ENCODE assay signal across 18 cellular contexts in the genomic region with DNA sequence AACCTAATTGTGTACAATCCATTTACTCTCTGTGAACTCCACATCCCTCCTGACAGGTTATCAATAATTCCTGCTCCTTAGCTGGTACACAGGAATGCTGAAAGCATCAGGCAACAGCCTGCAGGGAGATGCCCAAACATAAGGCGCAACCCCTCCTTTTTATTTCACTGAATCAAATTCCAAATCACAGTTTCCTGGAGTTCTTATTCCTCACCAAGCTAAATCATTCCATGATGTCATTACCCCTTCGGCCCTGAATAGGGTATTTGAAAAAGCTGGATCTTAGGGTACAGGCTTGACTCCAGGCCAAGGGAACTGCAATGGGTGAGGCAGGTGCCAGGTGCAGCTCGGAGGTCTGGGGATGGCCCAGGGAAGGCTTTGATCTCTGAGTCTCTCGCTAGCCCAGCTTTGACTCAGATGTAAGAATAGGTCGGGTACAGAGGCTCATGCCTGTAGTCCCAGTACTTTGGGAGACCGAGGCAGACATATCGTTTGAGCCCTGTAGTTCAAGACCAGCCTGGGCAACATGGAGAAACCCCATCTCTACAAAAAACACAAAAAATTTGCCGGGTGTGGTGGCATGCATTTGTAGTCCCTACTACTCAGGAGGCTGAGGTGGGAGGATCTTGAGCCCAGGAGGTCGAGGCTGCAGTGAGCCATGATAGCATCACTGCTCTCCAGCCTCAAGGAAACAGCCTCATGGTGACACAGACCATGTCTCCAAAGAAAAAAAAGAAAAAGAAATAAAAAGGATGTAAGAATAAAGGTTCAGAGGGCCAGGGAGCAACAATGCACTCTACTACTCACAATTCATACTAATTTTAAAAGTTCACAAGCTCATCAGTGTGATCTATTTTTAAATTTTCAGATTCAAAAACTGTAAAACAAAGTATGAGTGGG. TPM values are rescaled to one million over a fixed set of nuclear protein-coding genes. Genes with fewer than 3 reads are reported as not detected.
DNase-seq lines count a peak whose midpoint lies in the region; ATAC-seq and TF ChIP-seq lines count a peak whose summit lies in the region.
"Had no signal": no experiment of that assay in that cellular context is flagged by ENCODE, and none has a peak within 500 bp of the region (broad histone marks: within the 10 kb centered on the region; RNA-seq: fewer than 3 reads in every experiment).

No MANE protein-coding gene starts in this region.

- 76 to 83% (median 78%) methylated on average over 9 of the region's 9 CpGs for WGBS in psoas muscle, 3 donors

- intact Hi-C loops in psoas muscle (cut with DNase I), result no loop called here

- no peak for TF ChIP-seq CTCF in fibroblast of lung (conservative IDR thresholded peaks at IDR 0.05 in 1 of 2, IDR thresholded peaks at IDR 0.05 in 1 of 2; ENCODE audit: low read depth in 1 of 2, low read length in 2 of 2)
- no peak for TF ChIP-seq CTCF in psoas muscle (IDR thresholded peaks at IDR 0.05)

- H3K4me2 ChIP-seq in fibroblast of lung (ENCODE audit: extremely low read depth, insufficient read depth, low read length), result peak overlapping the region; percentile 17
- H3K4me2 ChIP-seq: GM23338 had no signal

- H2AFZ ChIP-seq in fibroblast of lung (ENCODE audit: low read length), result no peak overlapping the region
- H2AFZ ChIP-seq: GM23338 had no signal

- no peaks in the 10 kb centered on the region for H4K20me1 ChIP-seq in fibroblast of lung (ENCODE audit: control insufficient read depth, extremely low read depth, insufficient read depth, low read length)

- H3K27me3 Mint-ChIP-seq in T-helper 17 cell, result peaks cover 25% of the 10 kb centered on the region
- H3K27me3 Mint-ChIP-seq in T-helper 2 cell treated with Interferon-gamma antibody and Interleukin-4, amounts not matched to agents 5 μg/mL and 100 μg/mL, for 36 hours (ENCODE audit: low read depth), result peaks cover 6% of the 10 kb centered on the region
- H3K27me3 Mint-ChIP-seq: stimulated activated naive CD8-positive, alpha-beta T cell treated with anti-CD3 and anti-CD28 coated beads, Interleukin-15, amount 100 ng/mL, for 72 hours had no signal

- peak; percentile 55 for DNase-seq in ELR (ENCODE audit: low read depth)
- DNase-seq in T-helper 17 cell, result no peak
- DNase-seq in fibroblast of lung (ENCODE audit: low read depth in 2 of 2), result peak in 1 of 2 donors; percentile 49
- DNase-seq in psoas muscle, result no peak
- no peak for DNase-seq in stimulated activated CD4-positive, alpha-beta T cell treated with anti-CD3 and anti-CD28 coated beads, Interleukin-1b, Interleukin-23, amount 100 ng/mL, for 48 hours
- no peak for DNase-seq in T-helper 2 cell treated with Interferon-gamma antibody and Interleukin-4, amounts not matched to agents 5 μg/mL and 100 μg/mL, for 36 hours (ENCODE audit: low spot score)
- no peak for DNase-seq in KBM-7
- DNase-seq: activated CD4-positive, alpha-beta T cell treated with anti-CD3 and anti-CD28 coated beads for 4 hours; activated naive CD4-positive, alpha-beta T cell; aorta; Kasumi-1; NCI-H1694 treated with DMSO at 0.1 percent for 48 hours; posterior cingulate gyrus; stimulated activated naive CD8-positive, alpha-beta T cell treated with anti-CD3 and anti-CD28 coated beads, Interleukin-15, amount 100 ng/mL, for 72 hours had no signal

- H3K4me1 ChIP-seq in fibroblast of lung (ENCODE audit: control insufficient read depth, extremely low read depth, insufficient read depth, low read length), result peaks cover 44% of the 10 kb centered on the region
- peaks cover 59% of the 10 kb centered on the region for H3K4me1 ChIP-seq in psoas muscle

- peak overlapping the region; percentile 98 for H3K27ac ChIP-seq in fibroblast of lung (ENCODE audit: insufficient read depth, low read length)
- H3K27ac ChIP-seq in psoas muscle, result peak overlapping the region; percentile 88

- peaks cover 4% of the 10 kb centered on the region for H3K36me3 Mint-ChIP-seq in T-helper 17 cell (ENCODE audit: low read depth)
- peaks cover 2% of the 10 kb centered on the region for H3K36me3 Mint-ChIP-seq in T-helper 2 cell treated with Interferon-gamma antibody and Interleukin-4, amounts not matched to agents 5 μg/mL and 100 μg/mL, for 36 hours (ENCODE audit: low read depth)

- peaks cover 3% of the 10 kb centered on the region for H3K4me1 Mint-ChIP-seq in T-helper 17 cell
- H3K4me1 Mint-ChIP-seq in T-helper 2 cell treated with Interferon-gamma antibody and Interleukin-4, amounts not matched to agents 5 μg/mL and 100 μg/mL, for 36 hours (ENCODE audit: low read depth), result no peaks in the 10 kb centered on the region
- H3K4me1 Mint-ChIP-seq: stimulated activated naive CD8-positive, alpha-beta T cell treated with anti-CD3 and anti-CD28 coated beads, Interleukin-15, amount 100 ng/mL, for 72 hours had no signal

- H3K36me3 ChIP-seq in fibroblast of lung (ENCODE audit: control insufficient read depth, insufficient read depth, low read length) (peaks cover 18% of the 10 kb centered on the region), psoas muscle (ENCODE audit: insufficient read depth in 1 of 2, low read depth in 1 of 2) (peaks cover 0 to 4% of the 10 kb centered on the region in 2 donors)

- H3K27me3 ChIP-seq in fibroblast of lung (ENCODE audit: control insufficient read depth, insufficient read depth, low read length) (no peaks in the 10 kb centered on the region), psoas muscle (ENCODE audit: insufficient read depth in 3 of 3, low read length in 2 of 3) (no peaks in the 10 kb centered on the region)

- no peak overlapping the region for H3K4me3 Mint-ChIP-seq in T-helper 17 cell
- H3K4me3 Mint-ChIP-seq in T-helper 2 cell treated with Interferon-gamma antibody and Interleukin-4, amounts not matched to agents 5 μg/mL and 100 μg/mL, for 36 hours, result no peak overlapping the region
- H3K4me3 Mint-ChIP-seq: GM23338; stimulated activated naive CD8-positive, alpha-beta T cell treated with anti-CD3 and anti-CD28 coated beads, Interleukin-15, amount 100 ng/mL, for 72 hours had no signal

- H3K9me3 ChIP-seq in T-helper 17 cell (ENCODE audit: control insufficient read depth, low read length, poor library complexity, severe bottlenecking) (no peaks in the 10 kb centered on the region), fibroblast of lung (ENCODE audit: control insufficient read depth, insufficient read depth, low read depth, low read length) (no peaks in the 10 kb centered on the region), psoas muscle (no peaks in the 10 kb centered on the region)

- no peak for ATAC-seq in T-helper 17 cell
- ATAC-seq in psoas muscle, result no peak
- ATAC-seq in SK-N-SH treated with all-trans-retinoic acid at 6 μM for 48 hours, result no peak
- ATAC-seq: GM12878; GM23338; left lobe of liver; stimulated activated naive CD8-positive, alpha-beta T cell treated with anti-CD3 and anti-CD28 coated beads, Interleukin-15, amount 100 ng/mL, for 72 hours had no signal

- no peaks in the 10 kb centered on the region for H3K9me3 Mint-ChIP-seq in T-helper 2 cell treated with Interferon-gamma antibody and Interleukin-4, amounts not matched to agents 5 μg/mL and 100 μg/mL, for 36 hours
- H3K9me3 Mint-ChIP-seq: GM23338; stimulated activated naive CD8-positive, alpha-beta T cell treated with anti-CD3 and anti-CD28 coated beads, Interleukin-15, amount 100 ng/mL, for 72 hours had no signal

- no peak overlapping the region for H3K4me3 ChIP-seq in fibroblast of lung (replicated peaks in 1 of 4; ENCODE audit: control extremely low read depth in 1 of 4, insufficient read depth in 1 of 4, low read depth in 3 of 4, low read length in 4 of 4)
- no peak overlapping the region for H3K4me3 ChIP-seq in psoas muscle
- H3K4me3 ChIP-seq: GM12878, GM23338 had no signal

- H3K27ac Mint-ChIP-seq in T-helper 17 cell, result peak overlapping the region; percentile 32
- H3K27ac Mint-ChIP-seq in T-helper 2 cell treated with Interferon-gamma antibody and Interleukin-4, amounts not matched to agents 5 μg/mL and 100 μg/mL, for 36 hours, result no peak overlapping the region
- H3K27ac Mint-ChIP-seq: GM23338 had no signal

- in situ Hi-C loops in KBM-7 (cut with MboI; ENCODE audit: low pct_unique_long_range_greater_than_20kb, low sequenced_read_pairs), result no loop called here

- no peak overlapping the region for H3K9ac ChIP-seq in fibroblast of lung (ENCODE audit: insufficient read depth, low read length)

- H3K79me2 ChIP-seq in fibroblast of lung (ENCODE audit: control insufficient read depth, insufficient read depth, low read length), result peaks cover 85% of the 10 kb centered on the region

TF ChIP-seq in SK-N-SH treated with all-trans-retinoic acid at 6 μM for 48 hours, 23 proteins besides CTCF, POLR2A, EP300 and RAD21 (continues in another document):
- no peak for TF ChIP-seq ZFP3 (CRISPR knock-in tag; IDR thresholded peaks at IDR 0.05)
- TF ChIP-seq, protein P1, sequence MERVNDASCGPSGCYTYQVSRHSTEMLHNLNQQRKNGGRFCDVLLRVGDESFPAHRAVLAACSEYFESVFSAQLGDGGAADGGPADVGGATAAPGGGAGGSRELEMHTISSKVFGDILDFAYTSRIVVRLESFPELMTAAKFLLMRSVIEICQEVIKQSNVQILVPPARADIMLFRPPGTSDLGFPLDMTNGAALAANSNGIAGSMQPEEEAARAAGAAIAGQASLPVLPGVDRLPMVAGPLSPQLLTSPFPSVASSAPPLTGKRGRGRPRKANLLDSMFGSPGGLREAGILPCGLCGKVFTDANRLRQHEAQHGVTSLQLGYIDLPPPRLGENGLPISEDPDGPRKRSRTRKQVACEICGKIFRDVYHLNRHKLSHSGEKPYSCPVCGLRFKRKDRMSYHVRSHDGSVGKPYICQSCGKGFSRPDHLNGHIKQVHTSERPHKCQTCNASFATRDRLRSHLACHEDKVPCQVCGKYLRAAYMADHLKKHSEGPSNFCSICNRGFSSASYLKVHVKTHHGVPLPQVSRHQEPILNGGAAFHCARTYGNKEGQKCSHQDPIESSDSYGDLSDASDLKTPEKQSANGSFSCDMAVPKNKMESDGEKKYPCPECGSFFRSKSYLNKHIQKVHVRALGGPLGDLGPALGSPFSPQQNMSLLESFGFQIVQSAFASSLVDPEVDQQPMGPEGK (CRISPR knock-in tag; IDR thresholded peaks at IDR 0.05; ENCODE audit: borderline replicate concordance), result no peak
- TF ChIP-seq PPARA (CRISPR knock-in tag; IDR thresholded peaks at IDR 0.05; ENCODE audit: borderline replicate concordance), result no peak

RNA-seq across cellular contexts. Expression of a gene that starts 6.8 kb away (rescaled TPM):
- total RNA-seq in T-helper 17 cell (1 to 10 TPM in 1 of 2 donors, under 1 TPM in 1; 0.65 to 8.9 TPM), fibroblast of lung (120 and 144 TPM in 2 replicates), psoas muscle (100 to 1,000 TPM in 1 of 4 donors, 10 to 100 TPM in 3; 33.5 to 114 (median 51.7) TPM)
- polyA plus RNA-seq in fibroblast of lung (415 and 421 TPM in 2 replicates), psoas muscle (10 to 100 TPM; 24.7 to 40.9 (median 28.5) TPM)
- polyA plus RNA-seq in fibroblast of lung (2012), result 318 and 323 TPM in 2 replicates
- 483 and 485 TPM in 2 replicates for polyA minus RNA-seq in fibroblast of lung (ENCODE audit: low replicate concordance)

RNA-seq across cellular contexts. Expression of a gene that starts 54.7 kb away (rescaled TPM):
- total RNA-seq in T-helper 17 cell, result 10 to 100 TPM; 18.1 to 21.5 TPM
- 23.4 and 28.4 TPM in 2 replicates for total RNA-seq in fibroblast of lung
- polyA plus RNA-seq in fibroblast of lung, result 17.0 and 20.9 TPM in 2 replicates
- 13.5 and 15.6 TPM in 2 replicates for polyA plus RNA-seq in fibroblast of lung (2012)
- 0.75 and 1.3 TPM in 2 replicates for polyA minus RNA-seq in fibroblast of lung (ENCODE audit: low replicate concordance)
- 10 to 100 TPM; 14.8 to 19.4 (median 15.5) TPM for total RNA-seq in psoas muscle
- polyA plus RNA-seq in psoas muscle, result 10 to 100 TPM; 13.2 to 24.6 (median 14.3) TPM
